ENCODE assay signal across 18 cellular contexts in genomic region chr3:14805946-14806537, GRCh38. TPM values are rescaled to one million over a fixed set of nuclear protein-coding genes. Genes with fewer than 3 reads are reported as not detected.
A peak's percentile ranks its signal among the peaks of the same experiment; 100 is the strongest.
DNase-seq lines count a peak whose midpoint lies in the region; ATAC-seq and TF ChIP-seq lines count a peak whose summit lies in the region.
"Had no signal": no experiment of that assay in that cellular context is flagged by ENCODE, and none has a peak within 500 bp of the region (broad histone marks: within the 10 kb centered on the region; RNA-seq: fewer than 3 reads in every experiment).

No MANE protein-coding gene starts in this region.

- TF ChIP-seq POLR2A in spleen (IDR thresholded peaks at IDR 0.05) = no peak
- TF ChIP-seq POLR2A in gastroesophageal sphincter (IDR thresholded peaks at IDR 0.05) = no peak

- no peak overlapping the region for H3K4me3 Mint-ChIP-seq in chondrocyte (ENCODE audit: unreplicated experiment)
- H3K4me3 Mint-ChIP-seq: CD4-positive, alpha-beta memory T cell; HFFc6 had no signal

- H3K4me1 ChIP-seq in left ventricle myocardium inferior = peaks cover 69% of the 10 kb centered on the region
- peaks cover 5 to 79% (median 50%) of the 10 kb centered on the region in 6 donors for H3K4me1 ChIP-seq in spleen
- H3K4me1 ChIP-seq in gastroesophageal sphincter = peaks cover 0 to 45% (median 0%) of the 10 kb centered on the region in 3 donors
- H3K4me1 ChIP-seq in HAP-1 = no peaks in the 10 kb centered on the region

- intact Hi-C loops in left ventricle myocardium inferior (cut with micrococcal nuclease) (no loop called here), Right ventricle myocardium inferior (cut with DNase I) (no loop called here), spleen (cut with DNase I; ENCODE audit: low total_unique reads) (no loop called here)

- H3K27ac ChIP-seq in left ventricle myocardium inferior (replicated peaks) (peak overlapping the region; percentile 84), spleen (peak overlapping the region in 3 of 8 donors; percentile 5 to 67 (median 28)), gastroesophageal sphincter (peak overlapping the region in 1 of 4 donors; percentile 47)
- H3K27ac ChIP-seq: 22Rv1, A549, GM23248, HL-60 had no signal

- H3K27me3 Mint-ChIP-seq in chondrocyte (ENCODE audit: low read depth) = peaks cover 67% of the 10 kb centered on the region

- H3K9me3 ChIP-seq in left ventricle myocardium inferior (replicated peaks) (no peaks in the 10 kb centered on the region), spleen (no peaks in the 10 kb centered on the region), gastroesophageal sphincter (no peaks in the 10 kb centered on the region), HAP-1 (no peaks in the 10 kb centered on the region)
- H3K9me3 ChIP-seq: A549 had no signal

- ATAC-seq in Right ventricle myocardium inferior (no peak), gastroesophageal sphincter (no peak)
- ATAC-seq: A549 had no signal

- no peak for DNase-seq in left ventricle myocardium inferior
- DNase-seq in Right ventricle myocardium inferior (ENCODE audit: missing footprints) = no peak
- peak; percentile 30 for DNase-seq in chondrocyte (ENCODE audit: low spot score)
- peak; percentile 41 for DNase-seq in spleen
- DNase-seq in HAP-1 (ENCODE audit: low spot score in 2 of 2) = no peak
- no peak for DNase-seq in KBM-7
- DNase-seq: CD4-positive, alpha-beta memory T cell; DMS153; DMS79; HFFc6 had no signal

- H3K4me3 ChIP-seq in left ventricle myocardium inferior = no peak overlapping the region
- H3K4me3 ChIP-seq in spleen = no peak overlapping the region
- H3K4me3 ChIP-seq in gastroesophageal sphincter = no peak overlapping the region
- H3K4me3 ChIP-seq in HAP-1 = no peak overlapping the region
- H3K4me3 ChIP-seq: A549, GM23248 had no signal

- H3K4me1 Mint-ChIP-seq in chondrocyte (ENCODE audit: low read depth) = peaks cover 1% of the 10 kb centered on the region

- in situ Hi-C loops in HAP-1 (cut with MboI; ENCODE audit: low sequenced_read_pairs) = no loop called here
- in situ Hi-C loops in KBM-7 (cut with MboI; ENCODE audit: low pct_unique_long_range_greater_than_20kb, low sequenced_read_pairs) = no loop called here

- H3K27ac Mint-ChIP-seq in chondrocyte (ENCODE audit: unreplicated experiment) = no peak overlapping the region
- H3K27ac Mint-ChIP-seq: CD4-positive, alpha-beta memory T cell; HFFc6 had no signal

- TF ChIP-seq CTCF in left ventricle myocardium inferior (IDR thresholded peaks at IDR 0.05; ENCODE audit: borderline replicate concordance) = no peak
- TF ChIP-seq CTCF in chondrocyte (IDR thresholded peaks at IDR 0.05) = no peak
- TF ChIP-seq CTCF in spleen (IDR thresholded peaks at IDR 0.05 in 8 of 11, conservative IDR thresholded peaks at IDR 0.05 in 3 of 11) = no peak
- no peak for TF ChIP-seq CTCF in gastroesophageal sphincter (IDR thresholded peaks at IDR 0.05)

- no peaks in the 10 kb centered on the region for H3K36me3 Mint-ChIP-seq in chondrocyte (ENCODE audit: low read depth)
- H3K36me3 Mint-ChIP-seq: CD14-positive monocyte; CD4-positive, alpha-beta memory T cell had no signal

- H3K36me3 ChIP-seq in left ventricle myocardium inferior = no peaks in the 10 kb centered on the region
- no peaks in the 10 kb centered on the region for H3K36me3 ChIP-seq in spleen
- no peaks in the 10 kb centered on the region for H3K36me3 ChIP-seq in gastroesophageal sphincter
- H3K36me3 ChIP-seq in HAP-1 (replicated peaks) = no peaks in the 10 kb centered on the region

- no peaks in the 10 kb centered on the region for H3K9me3 Mint-ChIP-seq in chondrocyte (ENCODE audit: low read depth)
- H3K9me3 Mint-ChIP-seq: HFFc6 had no signal

- no peak for TF ChIP-seq EP300 in gastroesophageal sphincter (IDR thresholded peaks at IDR 0.05)

- H3K27me3 ChIP-seq in left ventricle myocardium inferior (ENCODE audit: low read depth) (peaks cover 54% of the 10 kb centered on the region), spleen (replicated peaks in 1 of 7) (peaks cover 0 to 49% (median 8%) of the 10 kb centered on the region in 7 donors), gastroesophageal sphincter (peaks cover 32% of the 10 kb centered on the region), HAP-1 (ENCODE audit: low read depth) (peaks cover 35% of the 10 kb centered on the region)

- 45 to 61% (median 57%) methylated on average over 4 of the region's 4 CpGs for WGBS in spleen, 5 donors
- 29 to 66% methylated on average over 1 to 2 of the region's 4 CpGs for WGBS in gastroesophageal sphincter (ENCODE audit: low coverage in 1 of 2), 2 donors

RNA-seq across cellular contexts. Expression of gene FGD5, which starts 12.7 kb away (rescaled TPM):
- 13.9 TPM for total RNA-seq in left ventricle myocardium inferior
- 16.5 TPM for total RNA-seq in Right ventricle myocardium inferior
- 0.22 to 0.46 TPM (median 0.28 TPM) in 3 replicates for total RNA-seq in chondrocyte
- 100 to 1,000 TPM in 2 of 7 donors, 10 to 100 TPM in 5; 62.5 to 145 (median 68.7) TPM for total RNA-seq in spleen
- polyA plus RNA-seq in spleen = 10 to 100 TPM in 1 of 3 donors, 1 to 10 TPM in 2; 6.0 to 18.3 (median 6.7) TPM
- total RNA-seq in gastroesophageal sphincter = 10 to 100 TPM; 16.1 to 18.7 (median 17.3) TPM
- total RNA-seq: GM23248, HFFc6, HT1080 had no signal
- polyA plus RNA-seq: BJ; CD14-positive monocyte; CD4-positive, alpha-beta memory T cell; GM23248 had no signal

Comparison
In these comparisons a context has a peak if more than half of its experiments do, and no peak if none do; other contexts are left out.
1. DNase-seq: peak in chondrocyte (single experiment) and spleen (single experiment); none in left ventricle myocardium inferior (single experiment), Right ventricle myocardium inferior (single experiment), HAP-1 (0 of 2) and KBM-7 (single experiment).
2. RNA of gene FGD5, which starts 12.7 kb away (total RNA-seq): 62.5 to 145 TPM in spleen, 16.1 to 18.7 TPM in gastroesophageal sphincter, 16.5 TPM in Right ventricle myocardium inferior (single experiment) and 13.9 TPM in left ventricle myocardium inferior (single experiment); 0.22 to 0.46 TPM in chondrocyte; every median in the first group is over 10 times any median in the second.